In the genomic region with DNA sequence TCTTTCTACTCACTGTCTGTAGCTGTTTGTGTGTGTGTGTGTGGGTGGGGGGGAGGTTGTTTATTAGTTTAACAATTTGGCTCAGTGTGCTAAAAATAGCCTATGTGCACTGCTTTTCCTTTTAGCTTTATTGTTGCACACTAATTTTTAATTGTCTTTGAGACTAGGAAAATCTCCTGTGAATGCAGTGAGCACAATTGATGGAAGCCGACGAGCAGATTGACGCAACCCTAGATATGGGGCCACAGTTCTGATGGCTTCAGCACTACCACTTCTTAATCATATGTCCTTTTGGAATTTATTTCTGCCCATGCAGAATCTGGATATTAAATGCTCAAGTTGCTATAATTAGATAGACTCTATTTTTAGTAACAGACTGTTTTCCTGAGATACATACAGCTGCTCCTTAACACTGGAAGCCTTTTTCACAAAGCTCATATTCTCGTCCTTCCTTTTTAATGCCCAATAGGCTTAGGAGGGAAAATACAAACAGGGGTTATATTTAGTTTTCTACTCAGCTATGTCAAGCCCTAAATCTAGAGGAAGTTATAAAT, we compare ENCODE assay signal across 18 cellular contexts.
DNase-seq lines count a peak whose midpoint lies in the region; ATAC-seq, FAIRE-seq and TF ChIP-seq lines count a peak whose summit lies in the region.
"Had no signal": no experiment of that assay in that cellular context is flagged by ENCODE, and none has a peak within 500 bp of the region (broad histone marks: within the 10 kb centered on the region; RNA-seq: fewer than 3 reads in every experiment).

No MANE protein-coding gene starts in this region.

- no peaks in the 10 kb centered on the region for H3K36me3 ChIP-seq in HepG2 (replicated peaks in 1 of 2; ENCODE audit: control insufficient read depth in 1 of 2, insufficient read depth in 2 of 2, low read length in 2 of 2)
- no peaks in the 10 kb centered on the region for H3K36me3 ChIP-seq in skeletal muscle tissue (ENCODE audit: control insufficient read depth in 3 of 3, insufficient read depth in 3 of 3, low read length in 3 of 3)
- H3K36me3 ChIP-seq: esophagus squamous epithelium, ovary, transverse colon had no signal

- in situ Hi-C loops in HepG2 (cut with HindIII; ENCODE audit: extremely low pct_ligation_motif_present, low pct_unique_long_range_greater_than_20kb): no loop called here

- TF ChIP-seq POLR2A in HepG2 (IDR thresholded peaks at IDR 0.05; ENCODE audit: insufficient read depth in 1 of 2, low read depth in 2 of 2, low read length in 2 of 2): no peak

- H3K9ac ChIP-seq in HepG2 (ENCODE audit: insufficient read depth, low read depth, low read length): no peak overlapping the region
- peak overlapping the region; percentile 57 to 80 (median 68) for H3K9ac ChIP-seq in skeletal muscle tissue (ENCODE audit: low read depth in 1 of 3, low read length in 3 of 3)

- WGBS in HepG2 (ENCODE audit: low lambda C conversion rate): 92% methylated on average over 4 of the region's 4 CpGs

- no peak for FAIRE-seq in HepG2 (lab: Jason Lieb, UNC)
- FAIRE-seq: bronchial epithelial cell had no signal

- ATAC-seq in HepG2 (no peak), T-helper 17 cell (no peak)

- peaks cover 32% of the 10 kb centered on the region for H3K27me3 Mint-ChIP-seq in T-helper 17 cell

- no peak for TF ChIP-seq EP300 in HepG2 (IDR thresholded peaks at IDR 0.05; ENCODE audit: low read depth in 2 of 2, low read length in 2 of 2)
- TF ChIP-seq EP300 in HepG2 (CRISPR knock-in tag; IDR thresholded peaks at IDR 0.05; ENCODE audit: borderline replicate concordance): no peak

- H3K4me3 Mint-ChIP-seq in T-helper 17 cell: no peak overlapping the region
- H3K4me3 Mint-ChIP-seq: activated naive CD4-positive, alpha-beta T cell treated with anti-CD3 and anti-CD28 coated beads, Interleukin-2, amount 10 ng/mL, durations not matched to agents 7 days and 5 days had no signal

- no TSS peak for BruUV-seq in HepG2 (replicated peaks; lab: Mats Ljungman, UMichigan)

- POLR2A ChIA-PET in HepG2 (lab: Yijun Ruan, JAX): no interaction called here

- H3K9me3 ChIP-seq in HepG2 (ENCODE audit: low read length) (no peaks in the 10 kb centered on the region), skeletal muscle tissue (ENCODE audit: control insufficient read depth in 3 of 3, low read length in 3 of 3) (no peaks in the 10 kb centered on the region), T-helper 17 cell (ENCODE audit: control insufficient read depth, low read length, poor library complexity, severe bottlenecking) (no peaks in the 10 kb centered on the region)
- H3K9me3 ChIP-seq: esophagus squamous epithelium, ovary, transverse colon had no signal

- H3K27me3 ChIP-seq in HepG2 (ENCODE audit: control insufficient read depth in 1 of 2, insufficient read depth in 2 of 2, low read length in 2 of 2) (no peaks in the 10 kb centered on the region), skeletal muscle tissue (ENCODE audit: control insufficient read depth in 3 of 3, insufficient read depth in 3 of 3, low read length in 3 of 3) (no peaks in the 10 kb centered on the region)
- H3K27me3 ChIP-seq: ovary, transverse colon had no signal

- H3K4me1 Mint-ChIP-seq in T-helper 17 cell: peaks cover 2% of the 10 kb centered on the region

- no peaks in the 10 kb centered on the region for H4K20me1 ChIP-seq in HepG2 (ENCODE audit: insufficient read depth, low read length)

- TF ChIP-seq CTCF in choroid plexus epithelial cell (conservative IDR thresholded peaks at IDR 0.05; ENCODE audit: low read depth, low read length) (no peak), HepG2 (CRISPR knock-in tag; IDR thresholded peaks at IDR 0.05) (no peak)

- no peaks in the 10 kb centered on the region for H3K79me2 ChIP-seq in HepG2 (ENCODE audit: insufficient read depth, low read length)

- intact Hi-C loops in HepG2 (cut with micrococcal nuclease; ENCODE audit: unreplicated experiment): no loop called here

- H3K4me3 ChIP-seq in choroid plexus epithelial cell (ENCODE audit: low read depth, low read length) (peak overlapping the region; percentile 12), HepG2 (replicated peaks in 1 of 3; ENCODE audit: insufficient read depth in 1 of 3, low read depth in 2 of 3, low read length in 3 of 3) (no peak overlapping the region), skeletal muscle tissue (ENCODE audit: low read length in 3 of 3) (peak overlapping the region; percentile 14 to 49 (median 42))
- H3K4me3 ChIP-seq: esophagus squamous epithelium, ovary, transverse colon had no signal

- H3K27ac ChIP-seq in HepG2 (ENCODE audit: extremely low read length, insufficient read depth, low read length) (no peak overlapping the region), skeletal muscle tissue (ENCODE audit: low read depth, low read length) (peak overlapping the region; percentile 92)

- H3K4me1 ChIP-seq in HepG2 (ENCODE audit: insufficient read depth, low read length) (peaks cover 40% of the 10 kb centered on the region), skeletal muscle tissue (ENCODE audit: control insufficient read depth in 3 of 3, insufficient read depth in 3 of 3, low read length in 3 of 3) (peaks cover 27 to 29% (median 28%) of the 10 kb centered on the region in 3 donors)

- H2AFZ ChIP-seq in HepG2 (ENCODE audit: low read length): no peak overlapping the region

- peak; percentile 61 for DNase-seq in NCI-H82 (lab: John Stamatoyannopoulos, UW)
- peak; percentile 34 for DNase-seq in choroid plexus epithelial cell (ENCODE audit: low read depth)
- DNase-seq in HepG2 (ENCODE audit: low spot score): no peak
- DNase-seq in SKM-1 treated with dmso at 0.1 percent for 144 hours (lab: John Stamatoyannopoulos, UW; ENCODE audit: unreplicated experiment): no peak
- DNase-seq in T-helper 17 cell: no peak
- DNase-seq in NCI-H2029 (lab: John Stamatoyannopoulos, UW): no peak
- no peak for DNase-seq in ureter (ENCODE audit: low spot score)
- DNase-seq: activated CD4-positive, alpha-beta T cell treated with anti-CD3 and anti-CD28 coated beads, Interleukin-2, amount 50 U/mL, for 1 hour; activated naive CD4-positive, alpha-beta T cell treated with anti-CD3 and anti-CD28 coated beads, Interleukin-2, amount 10 ng/mL, durations not matched to agents 7 days and 5 days; activated T-cell treated with anti-CD3 and anti-CD28 coated beads for 4 hours; Calu3; esophagus squamous epithelium; NCI-H2029 treated with DMSO at 0.1 percent for 48 hours; NCI-H526 treated with DMSO at 0.1 percent for 48 hours; ovary; transverse colon had no signal

- H3K27ac Mint-ChIP-seq in T-helper 17 cell: no peak overlapping the region
- H3K27ac Mint-ChIP-seq: activated naive CD4-positive, alpha-beta T cell treated with anti-CD3 and anti-CD28 coated beads, Interleukin-2, amount 10 ng/mL, durations not matched to agents 7 days and 5 days had no signal

- TF ChIP-seq RAD21 in HepG2 (CRISPR knock-in tag; IDR thresholded peaks at IDR 0.05): no peak

- CTCF ChIA-PET in HepG2 (lab: Yijun Ruan, JAX; ENCODE audit: low intra/inter-chr PET ratio, low total read pairs): no interaction called here

- peaks cover 2% of the 10 kb centered on the region for H3K36me3 Mint-ChIP-seq in T-helper 17 cell (ENCODE audit: low read depth)
- H3K36me3 Mint-ChIP-seq: activated naive CD4-positive, alpha-beta T cell treated with anti-CD3 and anti-CD28 coated beads, Interleukin-2, amount 10 ng/mL, durations not matched to agents 7 days and 5 days had no signal

- H3K4me2 ChIP-seq in HepG2 (ENCODE audit: low read depth, low read length): 0 out of 2 replicates have a peak overlapping the region, but pooled peaks have one; percentile 27

TF ChIP-seq in HepG2, 621 proteins besides CTCF, POLR2A, EP300 and RAD21 (continues in another document):
- no peak for TF ChIP-seq SPEN (CRISPR knock-in tag; IDR thresholded peaks at IDR 0.05; ENCODE audit: low read depth)
- TF ChIP-seq ZNF576 (CRISPR knock-in tag; IDR thresholded peaks at IDR 0.05): no peak
- no peak for TF ChIP-seq ZNF773 (CRISPR knock-in tag; IDR thresholded peaks at IDR 0.05; ENCODE audit: borderline replicate concordance)
- no peak for TF ChIP-seq TEAD3 (CRISPR knock-in tag; optimal IDR thresholded peaks at IDR 0.05; ENCODE audit: borderline replicate concordance)
- no peak for TF ChIP-seq FOXO4 (CRISPR knock-in tag; conservative IDR thresholded peaks at IDR 0.05)
- TF ChIP-seq ZNF883 (CRISPR knock-in tag; IDR thresholded peaks at IDR 0.05; ENCODE audit: not compliant biosample characterization): no peak
- TF ChIP-seq YEATS4 (CRISPR knock-in tag; IDR thresholded peaks at IDR 0.05; ENCODE audit: borderline replicate concordance): no peak
- no peak for TF ChIP-seq ZBTB37 (CRISPR knock-in tag; IDR thresholded peaks at IDR 0.05)
- TF ChIP-seq ZNF20 (CRISPR knock-in tag; IDR thresholded peaks at IDR 0.05): no peak
- TF ChIP-seq PCBP2 (optimal IDR thresholded peaks at IDR 0.05; ENCODE audit: low read depth, low read length, poor library complexity, severe bottlenecking): no peak
- TF ChIP-seq NONO (IDR thresholded peaks at IDR 0.05): no peak
- no peak for TF ChIP-seq NONO (CRISPR knock-in tag; conservative IDR thresholded peaks at IDR 0.05)
- no peak for TF ChIP-seq ZSCAN29 (CRISPR knock-in tag; conservative IDR thresholded peaks at IDR 0.05)
- no peak for TF ChIP-seq PPARG (CRISPR knock-in tag; conservative IDR thresholded peaks at IDR 0.05)

Comparison
In these comparisons a context has a peak if more than half of its experiments do, and no peak if none do; other contexts are left out.
1. DNase-seq: peak in NCI-H82 (single experiment) and choroid plexus epithelial cell (single experiment); none in HepG2 (single experiment), SKM-1 treated with dmso at 0.1 percent for 144 hours (single experiment), T-helper 17 cell (0 of 3), NCI-H2029 (single experiment) and ureter (single experiment).
2. H3K4me3 ChIP-seq: peak in choroid plexus epithelial cell (single experiment) and skeletal muscle tissue (3 of 3); none in HepG2 (0 of 3).